In genomic region chr9:80066931-80067330, GRCh38 we compare ENCODE assay signal across 33 cellular contexts.
DNase-seq lines count a peak whose midpoint lies in the region; ATAC-seq and TF ChIP-seq lines count a peak whose summit lies in the region.
"Had no signal": no experiment of that assay in that cellular context is flagged by ENCODE, and none has a peak within 500 bp of the region (broad histone marks: within the 10 kb centered on the region; RNA-seq: fewer than 3 reads in every experiment).

No MANE protein-coding gene starts in this region.

- H3K79me2 ChIP-seq in neural cell (replicated peaks; ENCODE audit: insufficient read depth, low read length), result no peaks in the 10 kb centered on the region

- H3F3A ChIP-seq in neural cell (ENCODE audit: insufficient read depth, low read length, poor library complexity, severe bottlenecking), result peaks cover 5% of the 10 kb centered on the region

- H3K27me3 Mint-ChIP-seq in mesothelial cell of epicardium (ENCODE audit: low read depth), result peaks cover 68% of the 10 kb centered on the region
- H3K27me3 Mint-ChIP-seq: dendritic cell treated with granulocyte-macrophage colony-stimulating factor and Interleukin-4, amounts not matched to agents 40 ng/mL and 50 ng/mL, for 4 days had no signal

- H3K4me3 Mint-ChIP-seq in mesothelial cell of epicardium, result no peak overlapping the region
- H3K4me3 Mint-ChIP-seq: activated CD8-positive, alpha-beta T cell treated with anti-CD3 and anti-CD28 coated beads, Interleukin-2, amount 10 ng/mL, durations not matched to agents 7 days and 5 days; activated naive CD8-positive, alpha-beta T cell; CD4-positive, alpha-beta T cell; dendritic cell treated with granulocyte-macrophage colony-stimulating factor and Interleukin-4, amounts not matched to agents 40 ng/mL and 50 ng/mL, for 4 days had no signal

- H2AFZ ChIP-seq in neural cell (ENCODE audit: low read depth, low read length), result no peak overlapping the region
- H2AFZ ChIP-seq: PC-9 had no signal

- no peaks in the 10 kb centered on the region for H3K36me3 Mint-ChIP-seq in mesothelial cell of epicardium
- H3K36me3 Mint-ChIP-seq: activated naive CD8-positive, alpha-beta T cell had no signal

- H3K4me3 ChIP-seq in fibroblast of the aortic adventitia (ENCODE audit: low read depth, low read length) (no peak overlapping the region), neural cell (ENCODE audit: low read length) (peak overlapping the region; percentile 32), coronary artery (no peak overlapping the region)
- H3K4me3 ChIP-seq: A549, esophagus muscularis mucosa, heart right ventricle, PC-9, sigmoid colon, tibial nerve had no signal

- TF ChIP-seq CTCF in fibroblast of the aortic adventitia (IDR thresholded peaks at IDR 0.05; ENCODE audit: insufficient read depth, low read length), result no peak
- TF ChIP-seq CTCF in neural cell (IDR thresholded peaks at IDR 0.05; ENCODE audit: poor library complexity, severe bottlenecking), result no peak
- no peak for TF ChIP-seq CTCF in mesothelial cell of epicardium (IDR thresholded peaks at IDR 0.05; ENCODE audit: unreplicated experiment)
- TF ChIP-seq CTCF in coronary artery (IDR thresholded peaks at IDR 0.05), result no peak

- DNase-seq in G401 (ENCODE audit: low spot score), result peak; percentile 39
- DNase-seq in fibroblast of the aortic adventitia (ENCODE audit: low read depth), result peak; percentile 9
- DNase-seq in mesothelial cell of epicardium (ENCODE audit: low spot score in 2 of 2, unreplicated experiment in 2 of 2), result no peak
- DNase-seq in hippocampal formation (lab: John Stamatoyannopoulos, UW), result no peak
- no peak for DNase-seq in NCI-H1417 treated with DMSO at 0.1 percent for 48 hours (lab: John Stamatoyannopoulos, UW)
- no peak for DNase-seq in coronary artery (ENCODE audit: low spot score)
- DNase-seq: activated CD4-positive, alpha-beta T cell treated with anti-CD3 and anti-CD28 coated beads for 4 hours; activated CD8-positive, alpha-beta T cell treated with anti-CD3 and anti-CD28 coated beads, Interleukin-2, amount 10 ng/mL, durations not matched to agents 7 days and 5 days; activated effector memory CD4-positive, alpha-beta T cell treated with Interleukin-2 at 50 U/mL for 16 hours; activated T-cell treated with anti-CD3 and anti-CD28 coated beads for 4 hours; aorta; CD4-positive, alpha-beta T cell; DMS 273 treated with DMSO at 0.1 percent for 48 hours; foreskin keratinocyte; HCEC 1CT; heart right ventricle; KBM-7; NCI-H1092 treated with DMSO at 0.1 percent for 48 hours; NCI-H187; NCI-H526; PC-9; sigmoid colon; stimulated activated CD4-positive, alpha-beta T cell treated with anti-CD3 and anti-CD28 coated beads, Interleukin-12 subunit alpha, Interleukin-12 subunit beta, amount 100 ng/mL, for 4 hours; stimulated activated CD4-positive, alpha-beta T cell treated with anti-CD3 and anti-CD28 coated beads, Interleukin-4, amount 100 ng/mL, for 24 hours had no signal

- H3K9me3 ChIP-seq in neural cell (ENCODE audit: low read length), result no peaks in the 10 kb centered on the region
- H3K9me3 ChIP-seq: A549, esophagus muscularis mucosa, heart right ventricle, sigmoid colon, tibial nerve had no signal

- H4K20me1 ChIP-seq in neural cell (ENCODE audit: insufficient read depth), result no peaks in the 10 kb centered on the region

- TF ChIP-seq EP300 in neural cell (conservative IDR thresholded peaks at IDR 0.05; ENCODE audit: poor library complexity, severe bottlenecking), result no peak

- in situ Hi-C loops in G401 (cut with HindIII; ENCODE audit: low sequenced_read_pairs), result no loop called here

- no peak overlapping the region for H3K27ac Mint-ChIP-seq in mesothelial cell of epicardium
- H3K27ac Mint-ChIP-seq: activated CD8-positive, alpha-beta T cell treated with anti-CD3 and anti-CD28 coated beads, Interleukin-2, amount 10 ng/mL, durations not matched to agents 7 days and 5 days; activated naive CD8-positive, alpha-beta T cell; CD4-positive, alpha-beta T cell; dendritic cell treated with granulocyte-macrophage colony-stimulating factor and Interleukin-4, amounts not matched to agents 40 ng/mL and 50 ng/mL, for 4 days had no signal

- H3K9me2 ChIP-seq in neural cell (ENCODE audit: insufficient read depth, low read length), result no peaks in the 10 kb centered on the region

- no peak for ATAC-seq in SK-N-SH treated with all-trans-retinoic acid at 6 μM for 48 hours
- ATAC-seq: A549; activated CD8-positive, alpha-beta T cell treated with anti-CD3 and anti-CD28 coated beads, Interleukin-2, amount 10 ng/mL, durations not matched to agents 7 days and 5 days; foreskin keratinocyte; heart right ventricle had no signal

- peaks cover 19% of the 10 kb centered on the region for H3K4me1 Mint-ChIP-seq in mesothelial cell of epicardium

- H3K4me2 ChIP-seq in neural cell (ENCODE audit: low read length), result no peak overlapping the region
- H3K4me2 ChIP-seq: A549, PC-9 had no signal

- no peak overlapping the region for H3K27ac ChIP-seq in neural cell (ENCODE audit: low read length)
- no peak overlapping the region for H3K27ac ChIP-seq in coronary artery
- H3K27ac ChIP-seq: A549, esophagus muscularis mucosa, foreskin keratinocyte, heart right ventricle, HL-60, PC-9, sigmoid colon, tibial nerve, VCaP had no signal

- no peak for TF ChIP-seq RAD21 in neural cell (conservative IDR thresholded peaks at IDR 0.05)

- no peaks in the 10 kb centered on the region for H3K36me3 ChIP-seq in neural cell (ENCODE audit: insufficient read depth, low read length)
- H3K36me3 ChIP-seq: esophagus muscularis mucosa, heart right ventricle, sigmoid colon, tibial nerve had no signal

- H3K9me3 Mint-ChIP-seq in mesothelial cell of epicardium, result peaks cover 4% of the 10 kb centered on the region
- H3K9me3 Mint-ChIP-seq: CD4-positive, alpha-beta T cell; dendritic cell treated with granulocyte-macrophage colony-stimulating factor and Interleukin-4, amounts not matched to agents 40 ng/mL and 50 ng/mL, for 4 days had no signal

- no peak overlapping the region for H3K9ac ChIP-seq in neural cell (ENCODE audit: low read length)

- peaks cover 2% of the 10 kb centered on the region for H3K27me3 ChIP-seq in neural cell (ENCODE audit: insufficient read depth, low read depth, low read length)
- H3K27me3 ChIP-seq: esophagus muscularis mucosa, sigmoid colon, tibial nerve had no signal

TF ChIP-seq in SK-N-SH treated with all-trans-retinoic acid at 6 μM for 48 hours, 23 proteins besides CTCF, POLR2A, EP300 and RAD21 (continues in another document):
- TF ChIP-seq CREB5 (CRISPR knock-in tag; IDR thresholded peaks at IDR 0.05; ENCODE audit: low read depth) (no peak), ZC3H10 (CRISPR knock-in tag; IDR thresholded peaks at IDR 0.05) (no peak), POU6F1 (CRISPR knock-in tag; IDR thresholded peaks at IDR 0.05; ENCODE audit: borderline replicate concordance, low read depth) (no peak)

TF ChIP-seq in neural cell, 6 proteins besides CTCF, POLR2A, EP300 and RAD21:
- TF ChIP-seq SMC3 (conservative IDR thresholded peaks at IDR 0.05; ENCODE audit: poor library complexity) (no peak), POLR2AphosphoS5 (IDR thresholded peaks at IDR 0.05) (peak; percentile 38), REST (IDR thresholded peaks at IDR 0.05; ENCODE audit: borderline replicate concordance) (peak; percentile 28), TAF1 (IDR thresholded peaks at IDR 0.05; ENCODE audit: low read depth) (no peak), EZH2 (IDR thresholded peaks at IDR 0.05; ENCODE audit: borderline replicate concordance, insufficient read depth, low read length, poor library complexity, severe bottlenecking) (no peak), MXI1 (conservative IDR thresholded peaks at IDR 0.05; ENCODE audit: poor library complexity, severe bottlenecking) (no peak)

Comparison
In these comparisons a context has a peak if more than half of its experiments do, and no peak if none do; other contexts are left out.
1. DNase-seq: peak in G401 (single experiment) and fibroblast of the aortic adventitia (single experiment); none in mesothelial cell of epicardium (0 of 2), hippocampal formation (0 of 2), NCI-H1417 treated with DMSO at 0.1 percent for 48 hours (single experiment) and coronary artery (single experiment).